8 cellular contexts compared by ENCODE assay signal in the genomic region with DNA sequence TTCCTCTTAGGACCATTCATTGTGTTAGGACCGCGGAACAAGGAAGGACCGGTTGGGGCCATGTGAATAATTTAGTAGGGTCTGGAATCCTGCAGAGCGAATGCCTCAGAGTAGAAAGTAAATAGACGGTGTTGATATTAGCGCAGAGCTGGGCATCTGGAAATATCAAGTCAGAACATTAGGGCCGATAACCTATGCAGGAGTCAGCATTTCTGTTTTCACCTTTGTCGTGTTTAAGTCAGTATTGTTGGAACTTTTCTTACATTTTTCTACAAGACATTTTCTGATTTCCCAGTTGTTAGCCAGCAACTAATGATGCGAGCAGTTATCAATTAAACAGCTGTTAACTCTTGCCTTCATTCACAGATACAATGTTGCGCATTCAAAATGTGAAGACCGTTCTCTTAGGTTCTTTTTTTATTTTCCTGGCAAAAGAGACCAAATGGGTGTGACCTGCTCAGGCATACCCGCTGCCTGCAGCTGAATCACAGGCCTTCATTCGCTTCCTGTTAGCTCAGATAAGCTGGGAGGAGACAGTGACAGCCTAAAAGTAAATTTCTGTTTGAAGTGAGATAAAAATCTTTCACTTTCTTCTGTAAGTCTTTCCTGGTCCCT. TPM values are rescaled to one million over a fixed set of nuclear protein-coding genes. Genes with fewer than 3 reads are reported as not detected.
DNase-seq lines count a peak whose midpoint lies in the region; ATAC-seq and TF ChIP-seq lines count a peak whose summit lies in the region.

No MANE protein-coding gene starts in this region.

- peak overlapping the region; percentile 91 for H3K4me3 ChIP-seq in kidney epithelial cell (ENCODE audit: low read depth, low read length)

- H3K27me3 ChIP-seq in kidney epithelial cell (ENCODE audit: control insufficient read depth, insufficient read depth, low read length) = no peaks in the 10 kb centered on the region

- DNase-seq in GF-D8 (lab: John Stamatoyannopoulos, UW) = peak; percentile 28
- peak; percentile 59 for DNase-seq in KBM-7
- DNase-seq in T-helper 9 cell = peak; percentile 36
- peak; percentile 26 for DNase-seq in cerebellum (ENCODE audit: low spot score)
- peak; percentile 41 for DNase-seq in kidney epithelial cell (ENCODE audit: low read depth)
- DNase-seq in stimulated activated CD4-positive, alpha-beta T cell treated with anti-CD3 and anti-CD28 coated beads, Interleukin-2, amount 100 ng/mL, for 4 hours (ENCODE audit: low read depth) = peak; percentile 50

- no peaks in the 10 kb centered on the region for H3K36me3 ChIP-seq in kidney epithelial cell (ENCODE audit: control insufficient read depth, insufficient read depth, low read length)

- ATAC-seq in HG03025 (IDR thresholded peaks at IDR 0.05; ENCODE audit: low FRiP score, unreplicated experiment) = no peak
- no peak for ATAC-seq in HG02870 (IDR thresholded peaks at IDR 0.05; ENCODE audit: unreplicated experiment)

- in situ Hi-C loops in KBM-7 (cut with MboI; ENCODE audit: low pct_unique_long_range_greater_than_20kb, low sequenced_read_pairs) = no loop called here

- no peak for TF ChIP-seq CTCF in kidney epithelial cell (IDR thresholded peaks at IDR 0.05; ENCODE audit: insufficient read depth, low read length, poor library complexity, severe bottlenecking)

RNA-seq across cellular contexts. Expression of gene PKM, which starts 1.0 kb away (rescaled TPM):
- total RNA-seq in cerebellum (327 TPM), kidney epithelial cell (879 and 883 TPM in 2 replicates)

RNA-seq across cellular contexts. Expression of gene GRAMD2A, which starts 34.4 kb away (rescaled TPM):
- total RNA-seq in cerebellum = 0.36 TPM
- total RNA-seq in kidney epithelial cell = 0.89 and 2.4 TPM in 2 replicates

RNA-seq across cellular contexts. Expression of gene PARP6, which starts 40.4 kb away (rescaled TPM):
- total RNA-seq in cerebellum = 68.8 TPM
- 45.0 and 45.7 TPM in 2 replicates for total RNA-seq in kidney epithelial cell
